9 cellular contexts compared by ENCODE assay signal in genomic region chr20:35539756-35540212, GRCh38. TPM values are rescaled to one million over a fixed set of nuclear protein-coding genes. Genes with fewer than 3 reads are reported as not detected.
DNase-seq lines count a peak whose midpoint lies in the region; ATAC-seq and TF ChIP-seq lines count a peak whose summit lies in the region.
"Had no signal": no experiment of that assay in that cellular context is flagged by ENCODE, and none has a peak within 500 bp of the region (broad histone marks: within the 10 kb centered on the region; RNA-seq: fewer than 3 reads in every experiment).

No MANE protein-coding gene starts in this region.

- no peak overlapping the region for H3K4me3 ChIP-seq in upper lobe of right lung

- ATAC-seq in HG02870 (IDR thresholded peaks at IDR 0.05; ENCODE audit: unreplicated experiment) (peak; percentile 46), upper lobe of right lung (peak; percentile 12), left cardiac atrium (no peak), Right ventricle myocardium superior (ENCODE audit: poor library complexity) (no peak)

- no peak for TF ChIP-seq CTCF in upper lobe of right lung (IDR thresholded peaks at IDR 0.05)

- intact Hi-C loops in upper lobe of right lung (cut with DNase I) = no loop called here
- intact Hi-C loops in left cardiac atrium (cut with DNase I) = loop anchor here in 1 of 2 donors (5.0 kb wide), 1 partner anchor 78 kb away; the partner anchor contains the start of gene SPAG4
- intact Hi-C loops in Right ventricle myocardium superior (cut with DNase I) = no loop called here

- no peak overlapping the region for H3K27ac ChIP-seq in upper lobe of right lung
- H3K27ac ChIP-seq: neutrophil had no signal

- DNase-seq in DMS53 treated with DMSO at 0.1 percent for 48 hours (lab: John Stamatoyannopoulos, UW; ENCODE audit: unreplicated experiment) (peak; percentile 88), NCI-H748 treated with DMSO at 0.1 percent for 48 hours (lab: John Stamatoyannopoulos, UW) (peak; percentile 84), germinal center (ENCODE audit: low spot score) (peak; percentile 55), upper lobe of right lung (peak; percentile 76), left cardiac atrium (no peak), Right ventricle myocardium superior (no peak)
- DNase-seq in NK-92 treated with Interleukin-12 subunit alpha and Interleukin-12 subunit beta, amount 100 ng/mL, for 24 hours (lab: John Stamatoyannopoulos, UW) = no peak

- H3K9me3 ChIP-seq in upper lobe of right lung = no peaks in the 10 kb centered on the region
- H3K9me3 ChIP-seq: neutrophil had no signal

- H3K4me1 ChIP-seq in upper lobe of right lung = peaks cover 4% of the 10 kb centered on the region

- H3K27me3 ChIP-seq in upper lobe of right lung = no peaks in the 10 kb centered on the region
- H3K27me3 ChIP-seq: neutrophil had no signal

- no peaks in the 10 kb centered on the region for H3K36me3 ChIP-seq in upper lobe of right lung
- H3K36me3 ChIP-seq: neutrophil had no signal

RNA-seq across cellular contexts. Expression of gene ERGIC3, which starts 2.1 kb away (rescaled TPM):
- total RNA-seq in upper lobe of right lung (179 TPM), left cardiac atrium (100 to 1,000 TPM; 119 to 120 TPM), Right ventricle myocardium superior (90.7 TPM)

RNA-seq across cellular contexts. Expression of gene C20orf173, which starts 10.3 kb away (rescaled TPM):
- total RNA-seq in upper lobe of right lung (not detected), left cardiac atrium (not detected), Right ventricle myocardium superior (not detected)

Comparison
In these comparisons a context has a peak if more than half of its experiments do, and no peak if none do; other contexts are left out.
1. DNase-seq: peak in DMS53 treated with DMSO at 0.1 percent for 48 hours (single experiment), NCI-H748 treated with DMSO at 0.1 percent for 48 hours (single experiment), germinal center (single experiment) and upper lobe of right lung (single experiment); none in NK-92 treated with Interleukin-12 subunit alpha and Interleukin-12 subunit beta, amount 100 ng/mL, for 24 hours (single experiment), left cardiac atrium (single experiment) and Right ventricle myocardium superior (single experiment).
2. ATAC-seq: peak in HG02870 (single experiment) and upper lobe of right lung (single experiment); none in left cardiac atrium (0 of 2) and Right ventricle myocardium superior (single experiment).